14 cellular contexts compared by ENCODE assay signal in the genomic region with DNA sequence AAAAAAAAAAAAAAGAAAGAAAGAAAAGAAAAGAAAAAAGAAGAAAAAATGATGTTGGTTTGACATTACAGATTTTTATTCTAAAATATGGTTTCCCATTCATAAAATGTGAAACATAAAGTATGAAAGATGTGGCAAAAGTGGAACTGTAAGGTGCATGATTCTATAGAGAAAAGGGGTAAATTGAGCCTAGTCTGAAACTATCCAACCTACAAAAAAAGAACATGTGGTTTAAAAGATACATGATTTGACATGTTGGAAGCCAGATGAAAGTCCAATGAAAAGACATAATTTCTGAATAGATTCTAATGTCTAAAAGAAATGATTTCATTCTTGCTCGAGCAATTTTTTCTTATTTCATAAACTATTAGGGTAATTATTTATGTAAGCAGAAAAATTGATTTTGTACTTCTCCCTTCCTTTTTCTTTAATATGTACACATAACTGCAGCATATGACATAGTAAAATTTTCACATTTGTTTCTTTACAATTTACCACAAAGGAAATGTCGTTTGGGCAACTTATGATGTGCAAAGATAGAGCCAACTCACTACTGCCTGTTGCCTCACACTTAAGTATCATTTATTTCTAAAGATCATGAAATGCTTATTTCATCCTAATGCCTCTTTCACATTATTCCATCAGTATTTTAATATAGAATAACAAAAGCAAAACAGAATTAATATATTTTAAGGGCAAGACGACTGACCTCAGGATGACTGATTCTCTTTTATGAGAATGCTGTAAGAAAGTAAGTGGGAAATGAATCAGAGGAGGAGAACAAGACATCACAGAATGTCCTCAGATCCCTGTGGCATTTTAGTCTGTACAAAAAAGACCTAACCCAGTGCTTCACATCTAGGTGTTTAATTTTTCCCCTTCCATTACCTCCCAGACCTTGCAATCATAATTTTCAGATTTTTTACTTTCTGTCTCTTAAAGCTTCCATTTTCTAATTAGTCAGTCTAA.
DNase-seq lines count a peak whose midpoint lies in the region; ATAC-seq and TF ChIP-seq lines count a peak whose summit lies in the region.
"Had no signal": no experiment of that assay in that cellular context is flagged by ENCODE, and none has a peak within 500 bp of the region (broad histone marks: within the 10 kb centered on the region; RNA-seq: fewer than 3 reads in every experiment).

No MANE protein-coding gene starts in this region.

- no peaks in the 10 kb centered on the region for H3K27me3 ChIP-seq in mammary epithelial cell (ENCODE audit: insufficient read depth, low read length)
- H3K27me3 ChIP-seq: heart right ventricle, SJCRH30 had no signal

- H3K36me3 ChIP-seq in mammary epithelial cell (ENCODE audit: insufficient read depth, low read length), result no peaks in the 10 kb centered on the region
- H3K36me3 ChIP-seq: heart right ventricle, SJCRH30 had no signal

- H3K4me1 ChIP-seq in mammary epithelial cell (ENCODE audit: insufficient read depth, low read length), result peaks cover 64% of the 10 kb centered on the region
- H3K4me1 ChIP-seq: SJCRH30 had no signal

- no peak overlapping the region for H3K4me3 Mint-ChIP-seq in activated T-cell treated with anti-CD3 and anti-CD28 coated beads, Interleukin-2, amount 50 U/mL, for 4 hours

- no peaks in the 10 kb centered on the region for H3K79me2 ChIP-seq in mammary epithelial cell (ENCODE audit: insufficient read depth, low read length)

- CTCF ChIA-PET in mammary epithelial cell (lab: Charles Lee; ENCODE audit: low non-redundant PET), result interaction anchor here (0.6 kb wide), 1 partner anchor 153 kb away, joined by 6 read pairs; no protein-coding TSS in a partner anchor

- no peaks in the 10 kb centered on the region for H3K27me3 Mint-ChIP-seq in activated T-cell treated with anti-CD3 and anti-CD28 coated beads, Interleukin-2, amount 50 U/mL, for 4 hours (ENCODE audit: low read depth)

- peak; percentile 62 to 63 for ATAC-seq in activated T-cell treated with anti-CD3 and anti-CD28 coated beads, Interleukin-2, amount 50 U/mL, for 4 hours
- ATAC-seq in stimulated activated naive CD8-positive, alpha-beta T cell treated with anti-CD3 and anti-CD28 coated beads, Interleukin-15, Interleukin-2, amounts not matched to agents 100 U/mL and 50 U/mL, for 24 hours, result peak; percentile 65
- ATAC-seq: heart right ventricle had no signal

- no peak for DNase-seq in activated T-cell treated with anti-CD3 and anti-CD28 coated beads, Interleukin-2, amount 50 U/mL, for 4 hours
- DNase-seq in activated T-cell treated with anti-CD3 and anti-CD28 coated beads for 4 hours (no peak), NOMO-1 treated with dmso at 0.1 percent for 144 hours (lab: John Stamatoyannopoulos, UW; ENCODE audit: unreplicated experiment) (peak; percentile 27), mammary epithelial cell (peak; percentile 58), NCI-H1092 treated with DMSO at 0.1 percent for 48 hours (lab: John Stamatoyannopoulos, UW) (no peak), UCSD-AML1 (lab: John Stamatoyannopoulos, UW; ENCODE audit: unreplicated experiment) (no peak), NCI-H1105 treated with DMSO at 0.1 percent for 48 hours (lab: John Stamatoyannopoulos, UW) (no peak)
- DNase-seq in stimulated activated naive CD8-positive, alpha-beta T cell treated with anti-CD3 and anti-CD28 coated beads, Interleukin-15, Interleukin-2, amounts not matched to agents 100 U/mL and 50 U/mL, for 24 hours, result no peak
- DNase-seq: activated CD4-positive, alpha-beta T cell treated with anti-CD3 and anti-CD28 coated beads, Interleukin-2, amount 50 U/mL, for 4 hours; aorta; heart right ventricle; mesendoderm; SJCRH30; substantia nigra had no signal

- H3K4me3 ChIP-seq in mammary epithelial cell (replicated peaks in 1 of 3; ENCODE audit: insufficient read depth in 1 of 3, low read depth in 2 of 3, low read length in 3 of 3), result no peak overlapping the region
- H3K4me3 ChIP-seq: heart right ventricle, SJCRH30 had no signal

- H4K20me1 ChIP-seq in mammary epithelial cell (ENCODE audit: insufficient read depth, low read length), result no peaks in the 10 kb centered on the region

- TSS peak; percentile 77 for BruUV-seq in mammary epithelial cell (replicated peaks; lab: Mats Ljungman, UMichigan)

- no peak overlapping the region for H2AFZ ChIP-seq in mammary epithelial cell (ENCODE audit: low read depth, low read length)

- H3K4me1 Mint-ChIP-seq in activated T-cell treated with anti-CD3 and anti-CD28 coated beads, Interleukin-2, amount 50 U/mL, for 4 hours (ENCODE audit: low read depth), result peaks cover 80% of the 10 kb centered on the region

- H3K9me3 ChIP-seq in mammary epithelial cell (replicated peaks; ENCODE audit: insufficient read depth, low read length), result no peaks in the 10 kb centered on the region
- H3K9me3 ChIP-seq: heart right ventricle, SJCRH30 had no signal

- dilution Hi-C loops in mammary epithelial cell (cut with HindIII; ENCODE audit: low sequenced_read_pairs), result loop anchor here (5.0 to 10.0 kb wide), 2 partner anchors 76 to 261 kb away; no protein-coding TSS in a partner anchor

- intact Hi-C loops in mammary epithelial cell (cut with micrococcal nuclease), result loop anchor here (5.0 kb wide), 1 partner anchor 126 kb away; no protein-coding TSS in a partner anchor

- no peak for TF ChIP-seq CTCF in mammary epithelial cell (conservative IDR thresholded peaks at IDR 0.05 in 1 of 2, IDR thresholded peaks at IDR 0.05 in 1 of 2; ENCODE audit: extremely low read depth in 1 of 2, insufficient read depth in 1 of 2, low read depth in 1 of 2, low read length in 2 of 2)

- in situ Hi-C loops in mammary epithelial cell (cut with MboI; ENCODE audit: low sequenced_read_pairs in 2 of 2), result loop anchor here in 1 of 2 donors (25.0 kb wide), 1 partner anchor 256 kb away; a partner anchor contains a TSS

- H3K9ac ChIP-seq in mammary epithelial cell (ENCODE audit: insufficient read depth, low read length), result no peak overlapping the region

- peak overlapping the region; percentile 36 for H3K4me2 ChIP-seq in mammary epithelial cell (ENCODE audit: insufficient read depth, low read depth, low read length)

- 65% methylated on average over 3 of the region's 3 CpGs for WGBS in mammary epithelial cell (ENCODE audit: low coverage, missing lambda C conversion rate)

- peak overlapping the region; percentile 91 for H3K27ac ChIP-seq in mammary epithelial cell (ENCODE audit: insufficient read depth, low read depth, low read length)
- H3K27ac ChIP-seq: SJCRH30 had no signal

- no peaks in the 10 kb centered on the region for H3K36me3 Mint-ChIP-seq in activated T-cell treated with anti-CD3 and anti-CD28 coated beads, Interleukin-2, amount 50 U/mL, for 4 hours (ENCODE audit: insufficient read depth)

- H3K9me3 Mint-ChIP-seq in activated T-cell treated with anti-CD3 and anti-CD28 coated beads, Interleukin-2, amount 50 U/mL, for 4 hours, result peaks cover 3% of the 10 kb centered on the region

Comparison
In these comparisons a context has a peak if more than half of its experiments do, and no peak if none do; other contexts are left out.
1. DNase-seq: peak in NOMO-1 treated with dmso at 0.1 percent for 144 hours (single experiment) and mammary epithelial cell (single experiment); none in activated T-cell treated with anti-CD3 and anti-CD28 coated beads, Interleukin-2, amount 50 U/mL, for 4 hours (single experiment), activated T-cell treated with anti-CD3 and anti-CD28 coated beads for 4 hours (single experiment), stimulated activated naive CD8-positive, alpha-beta T cell treated with anti-CD3 and anti-CD28 coated beads, Interleukin-15, Interleukin-2, amounts not matched to agents 100 U/mL and 50 U/mL, for 24 hours (single experiment), NCI-H1092 treated with DMSO at 0.1 percent for 48 hours (single experiment), UCSD-AML1 (single experiment) and NCI-H1105 treated with DMSO at 0.1 percent for 48 hours (single experiment).